ENCODE assay signal across 19 cellular contexts in genomic region chr14:102933618-102934231, GRCh38. TPM values are rescaled to one million over a fixed set of nuclear protein-coding genes. Genes with fewer than 3 reads are reported as not detected.
"Had no signal": no experiment of that assay in that cellular context is flagged by ENCODE, and none has a peak within 500 bp of the region (broad histone marks: within the 10 kb centered on the region; RNA-seq: fewer than 3 reads in every experiment).

No MANE protein-coding gene starts in this region.

- H3K9me3 ChIP-seq: ascending aorta, breast epithelium, ovary, psoas muscle, stomach, vagina had no signal

- ATAC-seq: activated T-cell treated with anti-CD3 and anti-CD28 coated beads, Interleukin-2, amount 50 U/mL, for 72 hours; psoas muscle; sciatic nerve; stimulated activated effector memory CD8-positive, alpha-beta T cell treated with anti-CD3 and anti-CD28 coated beads, Interleukin-12 subunit alpha, Interleukin-12 subunit beta, amount 100 ng/mL, for 72 hours had no signal

- H3K27me3 ChIP-seq: ovary, vagina had no signal

- H3K36me3 ChIP-seq: breast epithelium, ovary had no signal

- H3K27ac ChIP-seq: ascending aorta, breast epithelium, ovary, psoas muscle, stomach, vagina had no signal

- H3K4me2 ChIP-seq: smooth muscle cell had no signal

- H3K4me3 ChIP-seq: ascending aorta, breast epithelium, ovary, psoas muscle, smooth muscle cell, stomach, vagina had no signal

- DNase-seq: activated CD4-positive, alpha-beta T cell treated with anti-CD3 and anti-CD28 coated beads, Interleukin-2, amount 50 U/mL, for 4 hours; activated effector memory CD4-positive, alpha-beta T cell treated with anti-CD3 and anti-CD28 coated beads, Interleukin-2, amount 50 U/mL, for 16 hours; activated naive CD4-positive, alpha-beta T cell treated with anti-CD3 and anti-CD28 coated beads, Interleukin-2, amount 50 U/mL, for 16 hours; activated T-cell treated with anti-CD3 and anti-CD28 coated beads, Interleukin-2, amount 50 U/mL, for 72 hours; effector CD8-positive, alpha-beta T cell; mammary epithelial cell; naive B cell; stimulated activated CD4-positive, alpha-beta T cell treated with anti-CD3 and anti-CD28 coated beads, Interleukin-4, amount 100 ng/mL, for 24 hours; stomach; trophoblast cell had no signal

RNA-seq across cellular contexts. Expression of gene AMN, which starts 11.3 kb away (rescaled TPM):
- total RNA-seq: endothelial cell of umbilical vein, psoas muscle had no signal
